Comparison of ENCODE assay signal across 20 cellular contexts in the genomic region with DNA sequence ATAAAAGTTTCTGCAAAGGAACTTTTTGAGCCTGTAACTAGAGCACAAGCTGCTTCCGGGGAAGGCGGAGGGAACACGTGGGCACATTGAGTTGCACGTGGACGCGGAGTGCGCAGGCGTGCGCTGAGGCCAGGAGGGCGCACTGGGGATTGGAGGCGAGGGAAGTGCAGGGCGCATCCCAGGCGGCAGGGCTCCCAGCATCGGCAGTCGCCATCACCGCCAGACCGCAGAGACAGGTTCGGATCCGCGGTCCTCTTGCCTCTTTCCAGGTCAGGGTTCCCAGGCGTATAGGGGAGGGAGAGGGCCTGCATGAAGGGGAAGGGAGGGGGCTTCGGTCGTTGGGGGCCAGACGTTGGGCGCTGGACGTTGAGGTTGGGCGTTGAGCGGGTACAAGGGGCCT. TPM values are rescaled to one million over a fixed set of nuclear protein-coding genes. Genes with fewer than 3 reads are reported as not detected.
DNase-seq lines count a peak whose midpoint lies in the region; ATAC-seq and TF ChIP-seq lines count a peak whose summit lies in the region.
"Had no signal": no experiment of that assay in that cellular context is flagged by ENCODE, and none has a peak within 500 bp of the region (broad histone marks: within the 10 kb centered on the region; RNA-seq: fewer than 3 reads in every experiment).

A gene with protein sequence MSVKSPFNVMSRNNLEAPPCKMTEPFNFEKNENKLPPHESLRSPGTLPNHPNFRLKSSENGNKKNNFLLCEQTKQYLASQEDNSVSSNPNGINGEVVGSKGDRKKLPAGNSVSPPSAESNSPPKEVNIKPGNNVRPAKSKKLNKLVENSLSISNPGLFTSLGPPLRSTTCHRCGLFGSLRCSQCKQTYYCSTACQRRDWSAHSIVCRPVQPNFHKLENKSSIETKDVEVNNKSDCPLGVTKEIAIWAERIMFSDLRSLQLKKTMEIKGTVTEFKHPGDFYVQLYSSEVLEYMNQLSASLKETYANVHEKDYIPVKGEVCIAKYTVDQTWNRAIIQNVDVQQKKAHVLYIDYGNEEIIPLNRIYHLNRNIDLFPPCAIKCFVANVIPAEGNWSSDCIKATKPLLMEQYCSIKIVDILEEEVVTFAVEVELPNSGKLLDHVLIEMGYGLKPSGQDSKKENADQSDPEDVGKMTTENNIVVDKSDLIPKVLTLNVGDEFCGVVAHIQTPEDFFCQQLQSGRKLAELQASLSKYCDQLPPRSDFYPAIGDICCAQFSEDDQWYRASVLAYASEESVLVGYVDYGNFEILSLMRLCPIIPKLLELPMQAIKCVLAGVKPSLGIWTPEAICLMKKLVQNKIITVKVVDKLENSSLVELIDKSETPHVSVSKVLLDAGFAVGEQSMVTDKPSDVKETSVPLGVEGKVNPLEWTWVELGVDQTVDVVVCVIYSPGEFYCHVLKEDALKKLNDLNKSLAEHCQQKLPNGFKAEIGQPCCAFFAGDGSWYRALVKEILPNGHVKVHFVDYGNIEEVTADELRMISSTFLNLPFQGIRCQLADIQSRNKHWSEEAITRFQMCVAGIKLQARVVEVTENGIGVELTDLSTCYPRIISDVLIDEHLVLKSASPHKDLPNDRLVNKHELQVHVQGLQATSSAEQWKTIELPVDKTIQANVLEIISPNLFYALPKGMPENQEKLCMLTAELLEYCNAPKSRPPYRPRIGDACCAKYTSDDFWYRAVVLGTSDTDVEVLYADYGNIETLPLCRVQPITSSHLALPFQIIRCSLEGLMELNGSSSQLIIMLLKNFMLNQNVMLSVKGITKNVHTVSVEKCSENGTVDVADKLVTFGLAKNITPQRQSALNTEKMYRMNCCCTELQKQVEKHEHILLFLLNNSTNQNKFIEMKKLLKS (plus strand): TSS at position 206 of the 400 bp plus-strand sequence. CDS start 8,479 bp downstream, outside the sequence.

- H3K9me2 ChIP-seq in GM23338 (ENCODE audit: insufficient read depth) = no peaks in the 10 kb centered on the region

- no peak within 1 kb of the TSS for H3K23ac ChIP-seq in mesenchymal stem cell (ENCODE audit: low read length in 2 of 2)

- no peak within 1 kb of the TSS for H2BK120ac ChIP-seq in mesenchymal stem cell (ENCODE audit: low read depth, low read length)

- H3K4me2 ChIP-seq in GM23338 (peak within 1 kb of the TSS; percentile 29), mesenchymal stem cell (ENCODE audit: low read length, poor library complexity, severe bottlenecking) (no peak within 1 kb of the TSS)

- H2AK5ac ChIP-seq in mesenchymal stem cell (ENCODE audit: low read length, severe bottlenecking) = no peak within 1 kb of the TSS

- no peak for TF ChIP-seq POLR2A in body of pancreas (IDR thresholded peaks at IDR 0.05)

- no peaks in the 10 kb centered on the region for H3K9me3 ChIP-seq in BE2C
- no peaks in the 10 kb centered on the region for H3K9me3 ChIP-seq in body of pancreas
- H3K9me3 ChIP-seq in mesenchymal stem cell (ENCODE audit: control insufficient read depth, low read length) = no peaks in the 10 kb centered on the region
- H3K9me3 ChIP-seq: esophagus muscularis mucosa, gastroesophageal sphincter had no signal

- H3K14ac ChIP-seq in mesenchymal stem cell (ENCODE audit: low read length in 2 of 2) = no peak within 1 kb of the TSS

- ATAC-seq in GM23338 = peak; percentile 35
- ATAC-seq in body of pancreas = no peak
- no peak for ATAC-seq in activated CD4-positive, CD25-positive, alpha-beta regulatory T cell treated with anti-CD3 and anti-CD28 coated beads, Interleukin-2, amount 50 U/mL, for 24 hours
- ATAC-seq: activated CD8-positive, alpha-beta T cell treated with anti-CD3 and anti-CD28 coated beads for 36 hours; gastroesophageal sphincter; stimulated activated naive B cell treated with anti-CD40 and anti-IgM and Interleukin-4, amounts not matched to agents 10 μg/mL and 1 μg/mL and 100 μg/mL, for 72 hours had no signal

- intact Hi-C loops in body of pancreas (cut with DNase I) = loop anchor here (10.0 kb wide), 1 partner anchor 66 kb away; no protein-coding TSS in a partner anchor

- H3K18ac ChIP-seq in mesenchymal stem cell (ENCODE audit: low read depth in 1 of 2, low read length in 2 of 2) = no peak within 1 kb of the TSS

- peak; percentile 75 for DNase-seq in BE2C
- peak; percentile 66 for DNase-seq in GM23338 (ENCODE audit: low spot score)
- DNase-seq in body of pancreas = peak; percentile 9 to 28 (median 21)
- no peak for DNase-seq in mesenchymal stem cell
- no peak for DNase-seq in activated CD4-positive, alpha-beta T cell treated with anti-CD3 and anti-CD28 coated beads, Interleukin-2, amount 50 U/mL, for 48 hours
- no peak for DNase-seq in T-helper 2 cell
- DNase-seq: activated CD8-positive, alpha-beta T cell treated with anti-CD3 and anti-CD28 coated beads for 36 hours; CD8-positive, alpha-beta memory T cell; cerebellar nuclear complex; NCI-H1417; NCI-H2081 treated with DMSO at 0.1 percent for 48 hours; NCI-H446; stimulated activated naive B cell treated with anti-CD40 and anti-IgM and Interleukin-4, amounts not matched to agents 10 μg/mL and 1 μg/mL and 100 μg/mL, for 72 hours had no signal

- 77 to 81% methylated on average over 23 to 25 of the region's 28 CpGs for WGBS in body of pancreas, 2 donors
- 74% methylated on average over 28 of the region's 28 CpGs for WGBS in mesenchymal stem cell

- no peaks in the 10 kb centered on the region for H3K36me3 ChIP-seq in BE2C
- no peaks in the 10 kb centered on the region for H3K36me3 ChIP-seq in GM23338 (ENCODE audit: insufficient read depth)
- H3K36me3 ChIP-seq in body of pancreas (replicated peaks in 1 of 2; ENCODE audit: insufficient read depth in 1 of 2, low read depth in 2 of 2) = no peaks in the 10 kb centered on the region
- no peaks in the 10 kb centered on the region for H3K36me3 ChIP-seq in mesenchymal stem cell (ENCODE audit: control insufficient read depth in 1 of 2, insufficient read depth in 2 of 2, low read depth in 1 of 2, low read length in 2 of 2)
- H3K36me3 ChIP-seq: esophagus muscularis mucosa, gastroesophageal sphincter had no signal

- no peak within 1 kb of the TSS for H2BK12ac ChIP-seq in mesenchymal stem cell (ENCODE audit: low read length in 2 of 2)

- no peaks in the 10 kb centered on the region for H3K27me3 ChIP-seq in BE2C
- peaks cover 16% of the 10 kb centered on the region for H3K27me3 ChIP-seq in GM23338 (ENCODE audit: insufficient read depth)
- H3K27me3 ChIP-seq in body of pancreas = no peaks in the 10 kb centered on the region
- no peaks in the 10 kb centered on the region for H3K27me3 ChIP-seq in mesenchymal stem cell (ENCODE audit: control insufficient read depth in 1 of 2, insufficient read depth in 1 of 2, low read length in 2 of 2)
- H3K27me3 ChIP-seq: esophagus muscularis mucosa, gastroesophageal sphincter had no signal

- H4K8ac ChIP-seq in mesenchymal stem cell (ENCODE audit: low read length) = peak within 1 kb of the TSS; percentile 42

- H3K27ac ChIP-seq in GM23338 (ENCODE audit: low read depth) = no peak within 1 kb of the TSS
- no peak within 1 kb of the TSS for H3K27ac ChIP-seq in body of pancreas
- no peak within 1 kb of the TSS for H3K27ac ChIP-seq in mesenchymal stem cell (ENCODE audit: low read length, poor library complexity, severe bottlenecking)
- H3K27ac ChIP-seq: esophagus muscularis mucosa, gastroesophageal sphincter had no signal

- H2BK15ac ChIP-seq in mesenchymal stem cell (ENCODE audit: low read depth, poor library complexity, severe bottlenecking) = no peak within 1 kb of the TSS

- peaks cover 27% of the 10 kb centered on the region for H3K4me1 Mint-ChIP-seq in GM23338

- H2BK5ac ChIP-seq in mesenchymal stem cell (ENCODE audit: low read depth, low read length, poor library complexity, severe bottlenecking) = no peak within 1 kb of the TSS

- peak within 1 kb of the TSS; percentile 82 for H4K91ac ChIP-seq in mesenchymal stem cell (ENCODE audit: low read length)

- no peaks in the 10 kb centered on the region for H3K4me1 ChIP-seq in BE2C
- H3K4me1 ChIP-seq in GM23338 (ENCODE audit: insufficient read depth) = peaks cover 11% of the 10 kb centered on the region
- peaks cover 13% of the 10 kb centered on the region for H3K4me1 ChIP-seq in body of pancreas
- peaks cover 4% of the 10 kb centered on the region for H3K4me1 ChIP-seq in mesenchymal stem cell (ENCODE audit: control insufficient read depth, insufficient read depth, low read depth, low read length)

- H3K4ac ChIP-seq in mesenchymal stem cell (ENCODE audit: low read depth in 1 of 2, low read length in 2 of 2) = no peak within 1 kb of the TSS

- TF ChIP-seq CTCF in BE2C (IDR thresholded peaks at IDR 0.05; ENCODE audit: low read depth, low read length) (no peak), GM23338 (conservative IDR thresholded peaks at IDR 0.05; ENCODE audit: low read depth in 2 of 2) (no peak), body of pancreas (IDR thresholded peaks at IDR 0.05) (no peak)

- H3K79me2 ChIP-seq in GM23338 (replicated peaks; ENCODE audit: insufficient read depth) = no peaks in the 10 kb centered on the region

- peak within 1 kb of the TSS; percentile 96 for H2AFZ ChIP-seq in GM23338
- no peak within 1 kb of the TSS for H2AFZ ChIP-seq in mesenchymal stem cell (ENCODE audit: low read depth, low read length)

- no peak within 1 kb of the TSS; the same call in 1 of the 2 replicates for H3K27ac Mint-ChIP-seq in GM23338
- H3K27ac Mint-ChIP-seq: activated CD8-positive, alpha-beta T cell treated with anti-CD3 and anti-CD28 coated beads for 36 hours; IgD-negative memory B cell; nephron; progenitor cell of endocrine pancreas; stimulated activated naive B cell treated with anti-CD40 and anti-IgM and Interleukin-4, amounts not matched to agents 10 μg/mL and 1 μg/mL and 100 μg/mL, for 72 hours had no signal

- H3K4me3 Mint-ChIP-seq in GM23338 = no peak within 1 kb of the TSS
- H3K4me3 Mint-ChIP-seq: activated CD8-positive, alpha-beta T cell treated with anti-CD3 and anti-CD28 coated beads for 36 hours; nephron had no signal

- H3K36me3 Mint-ChIP-seq in GM23338 (ENCODE audit: low read depth) = no peaks in the 10 kb centered on the region
- H3K36me3 Mint-ChIP-seq: IgD-negative memory B cell; stimulated activated naive B cell treated with anti-CD40 and anti-IgM and Interleukin-4, amounts not matched to agents 10 μg/mL and 1 μg/mL and 100 μg/mL, for 72 hours had no signal

- H3K79me1 ChIP-seq in mesenchymal stem cell (replicated peaks; ENCODE audit: low read length, poor library complexity, severe bottlenecking) = no peaks in the 10 kb centered on the region

- H3K4me3 ChIP-seq in BE2C (ENCODE audit: low read depth, low read length) (peak within 1 kb of the TSS; percentile 56), GM23338 (no peak within 1 kb of the TSS), body of pancreas (no peak within 1 kb of the TSS), mesenchymal stem cell (ENCODE audit: insufficient read depth in 1 of 2, low read depth in 1 of 2, low read length in 2 of 2) (no peak within 1 kb of the TSS)
- H3K4me3 ChIP-seq: esophagus muscularis mucosa, gastroesophageal sphincter had no signal

- H4K20me1 ChIP-seq in GM23338 (replicated peaks; ENCODE audit: insufficient read depth) = no peaks in the 10 kb centered on the region

- no peaks in the 10 kb centered on the region for H3F3A ChIP-seq in GM23338 (replicated peaks; ENCODE audit: low read depth)

- H3K9ac ChIP-seq in mesenchymal stem cell (ENCODE audit: low read length) = no peak within 1 kb of the TSS

- H3K9me3 Mint-ChIP-seq in GM23338 = no peaks in the 10 kb centered on the region
- H3K9me3 Mint-ChIP-seq: activated CD8-positive, alpha-beta T cell treated with anti-CD3 and anti-CD28 coated beads for 36 hours; CD8-positive, alpha-beta memory T cell; IgD-negative memory B cell; nephron; stimulated activated naive B cell treated with anti-CD40 and anti-IgM and Interleukin-4, amounts not matched to agents 10 μg/mL and 1 μg/mL and 100 μg/mL, for 72 hours had no signal

- H3K27me3 Mint-ChIP-seq in GM23338 (ENCODE audit: insufficient read depth, low read depth, poor library complexity) = peaks cover 7% of the 10 kb centered on the region
- H3K27me3 Mint-ChIP-seq: IgD-negative memory B cell had no signal

RNA-seq across cellular contexts. Expression of the gene that starts here (rescaled TPM):
- polyA plus RNA-seq in BE2C (2012; ENCODE audit: insufficient read depth, insufficient read length, low read depth) = 6.3 TPM
- 1.5 and 1.7 TPM in 2 replicates for total RNA-seq in GM23338 (2014; rRNA removed; shearing (Covaris generic))
- 0.52 and 0.64 TPM in 2 replicates for polyA plus RNA-seq in GM23338 (2016; fragmentation: Nextera tagmentation; extraction: Ambion mirVana)
- under 1 TPM; 0.78 to 0.99 TPM for total RNA-seq in body of pancreas
- not detected for polyA plus RNA-seq in mesenchymal stem cell (2013, experiment 1 of 2)
- polyA plus RNA-seq in mesenchymal stem cell (2013, experiment 2 of 2) = not detected
- total RNA-seq: M059J, progenitor cell of endocrine pancreas had no signal
- polyA plus RNA-seq: IgD-negative memory B cell had no signal

Comparison
In these comparisons a context has a peak if more than half of its experiments do, and no peak if none do; other contexts are left out.
1. Peak in DNase-seq in body of pancreas; RNA of the gene not detected or under 1 TPM.
2. DNase-seq: peak in BE2C (single experiment) and GM23338 (single experiment); none in mesenchymal stem cell (single experiment), activated CD4-positive, alpha-beta T cell treated with anti-CD3 and anti-CD28 coated beads, Interleukin-2, amount 50 U/mL, for 48 hours (0 of 2) and T-helper 2 cell (0 of 5).